Comparison of ENCODE assay signal across 34 cellular contexts in genomic region chr1:5220881-5221280, GRCh38.
"Had no signal": no experiment of that assay in that cellular context is flagged by ENCODE, and none has a peak within 500 bp of the region (broad histone marks: within the 10 kb centered on the region; RNA-seq: fewer than 3 reads in every experiment).

No MANE protein-coding gene starts in this region.

- H3K27me3 ChIP-seq: brain microvascular endothelial cell, Peyer's patch had no signal

- H3K4me3 ChIP-seq: cardiac muscle cell, Peyer's patch had no signal

- ATAC-seq: activated CD8-positive, alpha-beta memory T cell treated with anti-CD3 and anti-CD28 coated beads, Interleukin-2, amount 10 ng/mL, durations not matched to agents 7 days and 5 days; activated T-helper 17 cell treated with anti-CD3 and anti-CD28 coated beads, Interleukin-2, amount 50 U/mL, for 72 hours; PC-3; Right ventricle myocardium inferior; SK-N-SH treated with all-trans-retinoic acid at 6 μM for 48 hours; T-cell; T-helper 17 cell had no signal

- H3K36me3 ChIP-seq: brain microvascular endothelial cell, cardiac muscle cell, Peyer's patch had no signal

- H3K27ac Mint-ChIP-seq: activated B cell treated with CpG ODN at 0.5 μM for 24 hours; activated CD4-positive, alpha-beta memory T cell treated with anti-CD3 and anti-CD28 coated beads, Interleukin-2, amount 10 ng/mL, durations not matched to agents 7 days and 5 days; activated CD8-positive, alpha-beta memory T cell treated with anti-CD3 and anti-CD28 coated beads, Interleukin-2, amount 10 ng/mL, durations not matched to agents 7 days and 5 days; activated naive CD8-positive, alpha-beta T cell treated with anti-CD3 and anti-CD28 coated beads for 36 hours; activated T-helper 17 cell treated with anti-CD3 and anti-CD28 coated beads, Interleukin-2, amount 50 U/mL, for 72 hours; T-cell; T-helper 17 cell had no signal

- H3K36me3 Mint-ChIP-seq: activated CD8-positive, alpha-beta memory T cell treated with anti-CD3 and anti-CD28 coated beads, Interleukin-2, amount 10 ng/mL, durations not matched to agents 7 days and 5 days; activated naive CD8-positive, alpha-beta T cell treated with anti-CD3 and anti-CD28 coated beads for 36 hours; T-cell had no signal

- H3K4me1 Mint-ChIP-seq: activated B cell treated with CpG ODN at 0.5 μM for 24 hours; activated CD4-positive, alpha-beta memory T cell treated with anti-CD3 and anti-CD28 coated beads, Interleukin-2, amount 10 ng/mL, durations not matched to agents 7 days and 5 days; activated CD8-positive, alpha-beta memory T cell treated with anti-CD3 and anti-CD28 coated beads, Interleukin-2, amount 10 ng/mL, durations not matched to agents 7 days and 5 days; activated naive CD8-positive, alpha-beta T cell treated with anti-CD3 and anti-CD28 coated beads for 36 hours; activated T-helper 17 cell treated with anti-CD3 and anti-CD28 coated beads, Interleukin-2, amount 50 U/mL, for 72 hours; central memory CD8-positive, alpha-beta T cell had no signal

- DNase-seq: activated B cell treated with CpG ODN at 0.5 μM for 24 hours; activated CD4-positive, alpha-beta memory T cell treated with anti-CD3 and anti-CD28 coated beads, Interleukin-2, amount 10 ng/mL, durations not matched to agents 7 days and 5 days; activated CD4-positive, alpha-beta T cell treated with anti-CD3 and anti-CD28 coated beads for 4 hours; activated CD4-positive, CD25-positive, alpha-beta regulatory T cell treated with anti-CD3 and anti-CD28 coated beads, Interleukin-2, amount 50 U/mL, for 72 hours; activated CD8-positive, alpha-beta memory T cell treated with anti-CD3 and anti-CD28 coated beads for 24 hours; activated CD8-positive, alpha-beta memory T cell treated with anti-CD3 and anti-CD28 coated beads, Interleukin-2, amount 10 ng/mL, durations not matched to agents 7 days and 5 days; activated CD8-positive, alpha-beta memory T cell treated with anti-CD3 and anti-CD28 coated beads, Interleukin-2, amount 50 U/mL, for 48 hours; activated effector memory CD4-positive, alpha-beta T cell treated with anti-CD3 and anti-CD28 coated beads, Interleukin-2, amount 50 U/mL, for 16 hours; activated naive CD4-positive, alpha-beta T cell; activated naive CD4-positive, alpha-beta T cell treated with anti-CD3 and anti-CD28 coated beads, Interleukin-2, amount 50 U/mL, for 16 hours; activated naive CD8-positive, alpha-beta T cell treated with anti-CD3 and anti-CD28 coated beads for 36 hours; activated T-cell treated with anti-CD3 and anti-CD28 coated beads, Interleukin-2, amount 50 U/mL, for 48 hours; amniotic stem cell; aorta; brain microvascular endothelial cell; NCI-H1092; NCI-H1436 treated with DMSO at 0.1 percent for 48 hours; NCI-H1694 treated with DMSO at 0.1 percent for 48 hours; NCI-H2029; NCI-H2107; NCI-H2171 treated with DMSO at 0.1 percent for 48 hours; NCI-H2227 treated with DMSO at 0.1 percent for 48 hours; NCI-H446; NCI-H524 treated with DMSO at 0.1 percent for 48 hours; PC-3; Peyer's patch; SIG-M5; T-cell; T-helper 17 cell had no signal

- H3K27me3 Mint-ChIP-seq: activated B cell treated with CpG ODN at 0.5 μM for 24 hours; activated CD4-positive, alpha-beta memory T cell treated with anti-CD3 and anti-CD28 coated beads, Interleukin-2, amount 10 ng/mL, durations not matched to agents 7 days and 5 days; activated CD8-positive, alpha-beta memory T cell treated with anti-CD3 and anti-CD28 coated beads, Interleukin-2, amount 10 ng/mL, durations not matched to agents 7 days and 5 days; activated naive CD8-positive, alpha-beta T cell treated with anti-CD3 and anti-CD28 coated beads for 36 hours had no signal

- H3K4me3 Mint-ChIP-seq: activated B cell treated with CpG ODN at 0.5 μM for 24 hours; activated CD4-positive, alpha-beta memory T cell treated with anti-CD3 and anti-CD28 coated beads, Interleukin-2, amount 10 ng/mL, durations not matched to agents 7 days and 5 days; activated CD8-positive, alpha-beta memory T cell treated with anti-CD3 and anti-CD28 coated beads, Interleukin-2, amount 10 ng/mL, durations not matched to agents 7 days and 5 days; activated naive CD8-positive, alpha-beta T cell treated with anti-CD3 and anti-CD28 coated beads for 36 hours; activated T-helper 17 cell treated with anti-CD3 and anti-CD28 coated beads, Interleukin-2, amount 50 U/mL, for 72 hours; central memory CD8-positive, alpha-beta T cell; T-cell; T-helper 17 cell had no signal

- H3K9me3 Mint-ChIP-seq: activated B cell treated with CpG ODN at 0.5 μM for 24 hours; activated CD4-positive, alpha-beta memory T cell treated with anti-CD3 and anti-CD28 coated beads, Interleukin-2, amount 10 ng/mL, durations not matched to agents 7 days and 5 days; activated naive CD8-positive, alpha-beta T cell treated with anti-CD3 and anti-CD28 coated beads for 36 hours; activated T-helper 17 cell treated with anti-CD3 and anti-CD28 coated beads, Interleukin-2, amount 50 U/mL, for 72 hours; central memory CD8-positive, alpha-beta T cell had no signal
